In the genomic region with DNA sequence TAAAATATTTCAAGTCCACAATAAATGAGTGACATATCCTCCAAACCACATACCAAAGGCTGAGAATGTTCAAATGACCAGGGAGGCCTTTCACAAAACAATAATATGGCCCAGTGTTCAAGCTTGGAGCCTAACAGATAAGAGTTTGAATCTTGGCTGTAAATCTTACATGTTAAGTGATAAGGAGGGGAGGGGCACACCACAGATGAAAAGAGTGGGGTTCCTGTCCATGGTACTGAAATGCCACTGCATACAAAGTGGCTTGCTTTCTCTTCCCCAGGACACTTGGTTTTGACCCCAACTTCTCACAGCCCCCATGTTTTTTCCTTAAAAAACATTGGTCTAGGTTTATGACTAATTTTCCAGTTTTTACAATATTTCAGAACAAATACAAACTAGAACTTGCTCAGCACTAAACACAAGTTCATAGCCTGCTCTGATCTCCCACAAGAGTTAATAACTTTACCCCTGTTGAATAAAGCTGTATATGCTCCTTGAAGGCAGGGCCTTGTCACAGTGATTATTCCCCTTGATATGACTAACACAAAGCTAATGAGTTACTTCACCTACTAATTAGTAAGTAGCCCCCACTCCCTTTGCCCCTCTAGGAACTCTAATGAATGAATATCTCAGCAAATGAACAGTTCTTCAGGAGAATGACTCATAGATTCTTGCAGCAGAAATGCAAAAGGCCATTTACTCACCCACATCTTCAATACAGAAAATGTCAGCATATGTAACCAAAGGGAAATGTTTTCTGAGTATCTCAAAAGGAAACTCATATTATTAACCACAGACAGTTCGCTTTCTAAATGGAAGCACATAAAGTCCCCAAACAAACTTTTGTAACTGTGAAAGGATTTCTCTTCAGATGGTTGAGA, we compare ENCODE assay signal across 1 cellular context.
TF ChIP-seq lines count a peak whose summit lies in the region.

No MANE protein-coding gene starts in this region.

TF ChIP-seq in endothelial cell of umbilical vein, 7 proteins besides CTCF, POLR2A, EP300 and RAD21 (continued from another document):
- TF ChIP-seq GATA2 (IDR thresholded peaks at IDR 0.05; ENCODE audit: insufficient read depth, insufficient read length, low read depth, low read length): no peak
